In genomic region chr13:51003642-51004041, GRCh38 we compare ENCODE assay signal across 24 cellular contexts.
"Had no signal": no experiment of that assay in that cellular context is flagged by ENCODE, and none has a peak within 500 bp of the region (broad histone marks: within the 10 kb centered on the region; RNA-seq: fewer than 3 reads in every experiment).

No MANE protein-coding gene starts in this region.

- H3K27me3 Mint-ChIP-seq: stimulated activated memory B cell treated with anti-CD40 and anti-IgM and Interleukin-4, amounts not matched to agents 10 μg/mL and 1 μg/mL and 100 μg/mL, for 72 hours; type B pancreatic cell had no signal

- H3K27ac Mint-ChIP-seq: natural killer cell; stimulated activated memory B cell treated with anti-CD40 and anti-IgM and Interleukin-4, amounts not matched to agents 10 μg/mL and 1 μg/mL and 100 μg/mL, for 72 hours; type B pancreatic cell had no signal

- DNase-seq: dermis blood vessel endothelial cell; effector memory CD4-positive, alpha-beta T cell; esophagus squamous epithelium; foreskin melanocyte; glutamatergic neuron; heart right ventricle; hippocampal formation; left colon; left ventricle myocardium superior; lower lobe of right lung; natural killer cell; nucleus accumbens; ovary; psoas muscle; spleen; stimulated activated CD4-positive, alpha-beta T cell treated with anti-CD3 and anti-CD28 coated beads, Interleukin-4, amount 100 ng/mL, for 4 hours; stimulated activated naive CD8-positive, alpha-beta T cell treated with anti-CD3 and anti-CD28 coated beads, Interleukin-15, Interleukin-2, amounts not matched to agents 100 U/mL and 50 U/mL, for 24 hours; substantia nigra; testis; tibial artery had no signal

- H3K36me3 Mint-ChIP-seq: natural killer cell; stimulated activated memory B cell treated with anti-CD40 and anti-IgM and Interleukin-4, amounts not matched to agents 10 μg/mL and 1 μg/mL and 100 μg/mL, for 72 hours; type B pancreatic cell had no signal

- H3K9me3 Mint-ChIP-seq: natural killer cell; neural crest cell; stimulated activated memory B cell treated with anti-CD40 and anti-IgM and Interleukin-4, amounts not matched to agents 10 μg/mL and 1 μg/mL and 100 μg/mL, for 72 hours had no signal

- H3K4me1 Mint-ChIP-seq: natural killer cell; stimulated activated memory B cell treated with anti-CD40 and anti-IgM and Interleukin-4, amounts not matched to agents 10 μg/mL and 1 μg/mL and 100 μg/mL, for 72 hours had no signal

- H3K4me3 Mint-ChIP-seq: natural killer cell; neural crest cell; stimulated activated memory B cell treated with anti-CD40 and anti-IgM and Interleukin-4, amounts not matched to agents 10 μg/mL and 1 μg/mL and 100 μg/mL, for 72 hours; type B pancreatic cell had no signal

- ATAC-seq: heart right ventricle; left colon; left ventricle myocardium superior; lower lobe of right lung; natural killer cell; psoas muscle; right cardiac atrium; stimulated activated memory B cell treated with anti-CD40 and anti-IgM and Interleukin-4, amounts not matched to agents 10 μg/mL and 1 μg/mL and 100 μg/mL, for 72 hours; stimulated activated naive CD8-positive, alpha-beta T cell treated with anti-CD3 and anti-CD28 coated beads, Interleukin-15, Interleukin-2, amounts not matched to agents 100 U/mL and 50 U/mL, for 24 hours had no signal
